2 cellular contexts compared by ENCODE assay signal in genomic region chr5:134059758-134060495, GRCh38.
TF ChIP-seq lines count a peak whose summit lies in the region.

No MANE protein-coding gene starts in this region.

TF ChIP-seq in SK-N-SH, 30 proteins besides CTCF, POLR2A, EP300 and RAD21 (continued from another document):
- TF ChIP-seq EZH2phosphoT487 (IDR thresholded peaks at IDR 0.05; ENCODE audit: borderline replicate concordance, low read depth) = no peak
- no peak for TF ChIP-seq SIN3A (IDR thresholded peaks at IDR 0.05; ENCODE audit: borderline replicate concordance, low read depth, low read length)

TF ChIP-seq in SK-N-SH treated with all-trans-retinoic acid at 6 μM for 48 hours, 23 proteins besides CTCF, POLR2A, EP300 and RAD21 (continued from another document):
- TF ChIP-seq TOX (CRISPR knock-in tag; IDR thresholded peaks at IDR 0.05; ENCODE audit: borderline replicate concordance) (no peak), ZNF565 (CRISPR knock-in tag; conservative IDR thresholded peaks at IDR 0.05; ENCODE audit: low read depth) (no peak), GLIS3 (CRISPR knock-in tag; IDR thresholded peaks at IDR 0.05) (no peak), ESRRG (CRISPR knock-in tag; IDR thresholded peaks at IDR 0.05) (no peak), SNAI2 (CRISPR knock-in tag; IDR thresholded peaks at IDR 0.05) (no peak)
TF ChIP-seq in SK-N-SH treated with all-trans-retinoic acid at 6 μM for 48 hours: peak in this region for 0.
